In the genomic region with DNA sequence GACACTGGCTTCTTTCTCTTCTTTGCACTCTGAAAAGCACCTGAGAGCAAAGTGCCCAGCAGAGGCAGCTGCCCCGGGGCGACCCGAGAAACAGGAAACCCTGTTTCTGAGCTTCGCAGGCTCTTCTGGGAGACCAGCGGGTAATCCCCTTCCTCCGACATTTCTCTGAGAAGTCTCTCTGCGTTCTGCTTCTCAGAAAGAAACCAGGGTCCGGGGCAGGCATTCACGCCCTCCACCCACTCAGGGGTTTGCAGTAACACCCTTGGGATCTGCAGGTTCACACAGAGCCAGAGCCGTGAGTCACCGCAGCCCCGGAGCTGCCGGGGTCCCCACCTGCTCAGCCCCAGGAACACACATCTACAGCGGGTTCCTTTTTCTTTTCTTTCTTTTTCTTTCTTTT, we compare ENCODE assay signal across 8 cellular contexts.
DNase-seq lines count a peak whose midpoint lies in the region; ATAC-seq and TF ChIP-seq lines count a peak whose summit lies in the region.

No MANE protein-coding gene starts in this region.

- intact Hi-C loops in left ventricle myocardium inferior (cut with micrococcal nuclease): no loop called here

- no peaks in the 10 kb centered on the region for H3K9me3 ChIP-seq in left ventricle myocardium inferior (replicated peaks)

- DNase-seq in activated CD4-positive, alpha-beta T cell treated with anti-CD3 and anti-CD28 coated beads, Interleukin-2, amount 50 U/mL, for 24 hours (ENCODE audit: low read depth in 1 of 2, low spot score in 1 of 2): peak; percentile 38 to 55
- DNase-seq in left ventricle myocardium inferior (peak; percentile 8), DMS 273 treated with DMSO at 0.1 percent for 48 hours (lab: John Stamatoyannopoulos, UW) (no peak), 8988T (no peak), RWPE1 (ENCODE audit: low spot score) (no peak)
- peak; percentile 68 to 86 for DNase-seq in stimulated activated CD8-positive, alpha-beta memory T cell treated with anti-CD3 and anti-CD28 coated beads, Interleukin-7, amount 100 ng/mL, for 48 hours (ENCODE audit: extremely low read depth in 1 of 2, low read depth in 1 of 2)

- no peak overlapping the region for H3K27ac ChIP-seq in left ventricle myocardium inferior (replicated peaks)
- no peak overlapping the region for H3K27ac ChIP-seq in RWPE1

- POLR2A ChIA-PET in RWPE1 (lab: Yijun Ruan, JAX; ENCODE audit: low non-redundant PET): no interaction called here

- peak; percentile 33 for TF ChIP-seq POLR2A in GM19099 (IDR thresholded peaks at IDR 0.05; ENCODE audit: extremely low read depth, insufficient read length, low read depth)

- TF ChIP-seq CTCF in left ventricle myocardium inferior (IDR thresholded peaks at IDR 0.05; ENCODE audit: borderline replicate concordance) (no peak), RWPE1 (conservative IDR thresholded peaks at IDR 0.05; ENCODE audit: low read depth) (no peak)

- CTCF ChIA-PET in RWPE1 (lab: Yijun Ruan, JAX): interaction anchor here (1.5 kb wide), 1 partner anchor 75 kb away, joined by 3 read pairs; no protein-coding TSS in a partner anchor

- H3K27me3 ChIP-seq in left ventricle myocardium inferior (ENCODE audit: low read depth): no peaks in the 10 kb centered on the region

- H3K36me3 ChIP-seq in left ventricle myocardium inferior: no peaks in the 10 kb centered on the region

- no peak overlapping the region for H3K4me3 ChIP-seq in left ventricle myocardium inferior

- ATAC-seq in HG03097 (IDR thresholded peaks at IDR 0.05; ENCODE audit: low FRiP score, unreplicated experiment): peak; percentile 77

- peaks cover 11% of the 10 kb centered on the region for H3K4me1 ChIP-seq in left ventricle myocardium inferior

Comparison
In these comparisons a context has a peak if more than half of its experiments do, and no peak if none do; other contexts are left out.
1. DNase-seq: peak in activated CD4-positive, alpha-beta T cell treated with anti-CD3 and anti-CD28 coated beads, Interleukin-2, amount 50 U/mL, for 24 hours (2 of 2), left ventricle myocardium inferior (single experiment) and stimulated activated CD8-positive, alpha-beta memory T cell treated with anti-CD3 and anti-CD28 coated beads, Interleukin-7, amount 100 ng/mL, for 48 hours (2 of 2); none in DMS 273 treated with DMSO at 0.1 percent for 48 hours (single experiment), 8988T (single experiment) and RWPE1 (single experiment).